ENCODE assay signal across 1 cellular context in the genomic region with DNA sequence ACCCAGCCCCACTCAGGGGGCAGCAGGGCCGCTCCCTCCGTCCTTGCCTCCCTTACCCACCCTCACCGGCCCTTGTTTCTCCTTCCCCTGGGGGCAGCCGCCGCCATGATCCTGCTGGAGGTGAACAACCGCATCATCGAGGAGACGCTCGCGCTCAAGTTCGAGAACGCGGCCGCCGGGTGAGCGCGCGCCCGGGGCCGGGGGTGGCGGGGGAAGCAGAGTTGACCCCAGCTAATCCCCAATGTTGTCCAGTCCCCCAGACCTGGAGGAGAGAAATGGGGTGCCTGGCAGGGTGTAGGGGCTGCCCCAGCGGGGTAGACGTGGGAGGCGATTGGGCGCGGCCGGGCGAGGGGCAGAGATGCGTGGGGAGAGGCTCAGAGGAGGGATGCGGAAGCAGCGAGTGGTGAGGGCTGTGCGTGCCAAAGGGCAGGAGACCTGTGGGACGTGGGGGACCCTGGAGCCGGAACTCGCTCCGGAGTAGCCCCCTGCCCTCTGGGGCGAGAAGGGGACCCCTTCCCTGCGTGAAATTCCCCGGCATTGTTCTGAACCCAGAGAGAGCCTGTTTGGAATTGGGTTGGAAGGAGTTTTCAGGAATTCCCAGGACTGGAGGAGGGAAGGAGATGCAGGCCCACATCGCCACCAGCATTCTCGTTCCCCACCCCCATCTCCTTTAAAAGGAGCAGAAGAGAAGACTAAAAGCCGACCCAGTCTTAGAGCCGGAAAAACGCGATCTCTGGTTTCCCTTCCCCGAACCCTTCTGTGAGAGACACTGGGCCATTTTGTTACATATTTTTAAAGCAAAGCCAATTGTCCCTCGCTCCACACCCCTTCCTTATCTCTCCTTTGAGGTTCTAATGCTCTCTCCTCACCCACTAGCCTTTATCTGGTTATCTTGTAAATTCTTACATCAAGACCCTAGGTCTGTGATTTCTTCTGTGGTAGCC.
A peak's percentile ranks its signal among the peaks of the same experiment; 100 is the strongest.
TF ChIP-seq lines count a peak whose summit lies in the region.

No MANE protein-coding gene starts in this region.

TF ChIP-seq in GM12878, 131 proteins besides CTCF, POLR2A, EP300 and RAD21 (continues in another document):
- TF ChIP-seq RB1 (IDR thresholded peaks at IDR 0.05; ENCODE audit: borderline replicate concordance) (peak; percentile 34; the same call in 1 of the 2 replicates), BHLHE40 (IDR thresholded peaks at IDR 0.05; ENCODE audit: borderline replicate concordance in 1 of 2, low read depth in 2 of 2, low read length in 1 of 2) (peak in 1 of 2 experiments; percentile 62; a peak in 2 of 4 replicates), NFIC (IDR thresholded peaks at IDR 0.05; ENCODE audit: low read depth, low read length) (no peak), RBBP5 (conservative IDR thresholded peaks at IDR 0.05) (no peak), POLR2AphosphoS5 (IDR thresholded peaks at IDR 0.05; ENCODE audit: low read length) (peak; percentile 76), ZSCAN29 (IDR thresholded peaks at IDR 0.05) (no peak), HDAC2 (IDR thresholded peaks at IDR 0.05) (no peak), NR2F1 (conservative IDR thresholded peaks at IDR 0.05) (peak; percentile 73), NR2C1 (IDR thresholded peaks at IDR 0.05) (no peak), TCF12 (IDR thresholded peaks at IDR 0.05; ENCODE audit: low read depth, low read length) (peak; percentile 31; the same call in 1 of the 2 replicates), ATF7 (IDR thresholded peaks at IDR 0.05; ENCODE audit: low read depth) (0 out of 2 replicates have a peak, but pooled peaks have one; percentile 11), PAX5 (IDR thresholded peaks at IDR 0.05; ENCODE audit: borderline replicate concordance, low read depth, low read length) (0 out of 2 replicates have a peak, but pooled peaks have one; percentile 8), DPF2 (IDR thresholded peaks at IDR 0.05) (peak; percentile 70), SMARCA5 (IDR thresholded peaks at IDR 0.05) (no peak), POU2F2 (IDR thresholded peaks at IDR 0.05; ENCODE audit: borderline replicate concordance, low read depth, low read length) (peak; percentile 7; the same call in 1 of the 3 replicates), SMC3 (IDR thresholded peaks at IDR 0.05; ENCODE audit: borderline replicate concordance, low read length) (no peak), BMI1 (IDR thresholded peaks at IDR 0.05; ENCODE audit: borderline replicate concordance) (no peak), WRNIP1 (IDR thresholded peaks at IDR 0.05; ENCODE audit: borderline replicate concordance, low read depth, low read length) (no peak), IKZF1 (conservative IDR thresholded peaks at IDR 0.05) (peak; percentile 85), NBN (IDR thresholded peaks at IDR 0.05) (peak; percentile 38; the same call in 1 of the 2 replicates), ESRRA (IDR thresholded peaks at IDR 0.05; ENCODE audit: low read length) (no peak), JUNB (IDR thresholded peaks at IDR 0.05) (no peak), KAT2A (conservative IDR thresholded peaks at IDR 0.05; ENCODE audit: control insufficient read depth, low read depth, low read length) (no peak)
- TF ChIP-seq, protein P1, sequence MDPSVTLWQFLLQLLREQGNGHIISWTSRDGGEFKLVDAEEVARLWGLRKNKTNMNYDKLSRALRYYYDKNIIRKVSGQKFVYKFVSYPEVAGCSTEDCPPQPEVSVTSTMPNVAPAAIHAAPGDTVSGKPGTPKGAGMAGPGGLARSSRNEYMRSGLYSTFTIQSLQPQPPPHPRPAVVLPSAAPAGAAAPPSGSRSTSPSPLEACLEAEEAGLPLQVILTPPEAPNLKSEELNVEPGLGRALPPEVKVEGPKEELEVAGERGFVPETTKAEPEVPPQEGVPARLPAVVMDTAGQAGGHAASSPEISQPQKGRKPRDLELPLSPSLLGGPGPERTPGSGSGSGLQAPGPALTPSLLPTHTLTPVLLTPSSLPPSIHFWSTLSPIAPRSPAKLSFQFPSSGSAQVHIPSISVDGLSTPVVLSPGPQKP (IDR thresholded peaks at IDR 0.05; ENCODE audit: low read depth, low read length): no peak
- TF ChIP-seq, protein P2, sequence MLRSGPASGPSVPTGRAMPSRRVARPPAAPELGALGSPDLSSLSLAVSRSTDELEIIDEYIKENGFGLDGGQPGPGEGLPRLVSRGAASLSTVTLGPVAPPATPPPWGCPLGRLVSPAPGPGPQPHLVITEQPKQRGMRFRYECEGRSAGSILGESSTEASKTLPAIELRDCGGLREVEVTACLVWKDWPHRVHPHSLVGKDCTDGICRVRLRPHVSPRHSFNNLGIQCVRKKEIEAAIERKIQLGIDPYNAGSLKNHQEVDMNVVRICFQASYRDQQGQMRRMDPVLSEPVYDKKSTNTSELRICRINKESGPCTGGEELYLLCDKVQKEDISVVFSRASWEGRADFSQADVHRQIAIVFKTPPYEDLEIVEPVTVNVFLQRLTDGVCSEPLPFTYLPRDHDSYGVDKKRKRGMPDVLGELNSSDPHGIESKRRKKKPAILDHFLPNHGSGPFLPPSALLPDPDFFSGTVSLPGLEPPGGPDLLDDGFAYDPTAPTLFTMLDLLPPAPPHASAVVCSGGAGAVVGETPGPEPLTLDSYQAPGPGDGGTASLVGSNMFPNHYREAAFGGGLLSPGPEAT (IDR thresholded peaks at IDR 0.05; ENCODE audit: low read depth): peak; percentile 46; the same call in 1 of the 2 replicates
- TF ChIP-seq, protein P3, sequence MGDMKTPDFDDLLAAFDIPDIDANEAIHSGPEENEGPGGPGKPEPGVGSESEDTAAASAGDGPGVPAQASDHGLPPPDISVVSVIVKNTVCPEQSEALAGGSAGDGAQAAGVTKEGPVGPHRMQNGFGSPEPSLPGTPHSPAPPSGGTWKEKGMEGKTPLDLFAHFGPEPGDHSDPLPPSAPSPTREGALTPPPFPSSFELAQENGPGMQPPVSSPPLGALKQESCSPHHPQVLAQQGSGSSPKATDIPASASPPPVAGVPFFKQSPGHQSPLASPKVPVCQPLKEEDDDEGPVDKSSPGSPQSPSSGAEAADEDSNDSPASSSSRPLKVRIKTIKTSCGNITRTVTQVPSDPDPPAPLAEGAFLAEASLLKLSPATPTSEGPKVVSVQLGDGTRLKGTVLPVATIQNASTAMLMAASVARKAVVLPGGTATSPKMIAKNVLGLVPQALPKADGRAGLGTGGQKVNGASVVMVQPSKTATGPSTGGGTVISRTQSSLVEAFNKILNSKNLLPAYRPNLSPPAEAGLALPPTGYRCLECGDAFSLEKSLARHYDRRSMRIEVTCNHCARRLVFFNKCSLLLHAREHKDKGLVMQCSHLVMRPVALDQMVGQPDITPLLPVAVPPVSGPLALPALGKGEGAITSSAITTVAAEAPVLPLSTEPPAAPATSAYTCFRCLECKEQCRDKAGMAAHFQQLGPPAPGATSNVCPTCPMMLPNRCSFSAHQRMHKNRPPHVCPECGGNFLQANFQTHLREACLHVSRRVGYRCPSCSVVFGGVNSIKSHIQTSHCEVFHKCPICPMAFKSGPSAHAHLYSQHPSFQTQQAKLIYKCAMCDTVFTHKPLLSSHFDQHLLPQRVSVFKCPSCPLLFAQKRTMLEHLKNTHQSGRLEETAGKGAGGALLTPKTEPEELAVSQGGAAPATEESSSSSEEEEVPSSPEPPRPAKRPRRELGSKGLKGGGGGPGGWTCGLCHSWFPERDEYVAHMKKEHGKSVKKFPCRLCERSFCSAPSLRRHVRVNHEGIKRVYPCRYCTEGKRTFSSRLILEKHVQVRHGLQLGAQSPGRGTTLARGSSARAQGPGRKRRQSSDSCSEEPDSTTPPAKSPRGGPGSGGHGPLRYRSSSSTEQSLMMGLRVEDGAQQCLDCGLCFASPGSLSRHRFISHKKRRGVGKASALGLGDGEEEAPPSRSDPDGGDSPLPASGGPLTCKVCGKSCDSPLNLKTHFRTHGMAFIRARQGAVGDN (IDR thresholded peaks at IDR 0.05): no peak
- TF ChIP-seq, protein P4, sequence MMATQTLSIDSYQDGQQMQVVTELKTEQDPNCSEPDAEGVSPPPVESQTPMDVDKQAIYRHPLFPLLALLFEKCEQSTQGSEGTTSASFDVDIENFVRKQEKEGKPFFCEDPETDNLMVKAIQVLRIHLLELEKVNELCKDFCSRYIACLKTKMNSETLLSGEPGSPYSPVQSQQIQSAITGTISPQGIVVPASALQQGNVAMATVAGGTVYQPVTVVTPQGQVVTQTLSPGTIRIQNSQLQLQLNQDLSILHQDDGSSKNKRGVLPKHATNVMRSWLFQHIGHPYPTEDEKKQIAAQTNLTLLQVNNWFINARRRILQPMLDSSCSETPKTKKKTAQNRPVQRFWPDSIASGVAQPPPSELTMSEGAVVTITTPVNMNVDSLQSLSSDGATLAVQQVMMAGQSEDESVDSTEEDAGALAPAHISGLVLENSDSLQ (IDR thresholded peaks at IDR 0.05): no peak
- TF ChIP-seq, protein P5, sequence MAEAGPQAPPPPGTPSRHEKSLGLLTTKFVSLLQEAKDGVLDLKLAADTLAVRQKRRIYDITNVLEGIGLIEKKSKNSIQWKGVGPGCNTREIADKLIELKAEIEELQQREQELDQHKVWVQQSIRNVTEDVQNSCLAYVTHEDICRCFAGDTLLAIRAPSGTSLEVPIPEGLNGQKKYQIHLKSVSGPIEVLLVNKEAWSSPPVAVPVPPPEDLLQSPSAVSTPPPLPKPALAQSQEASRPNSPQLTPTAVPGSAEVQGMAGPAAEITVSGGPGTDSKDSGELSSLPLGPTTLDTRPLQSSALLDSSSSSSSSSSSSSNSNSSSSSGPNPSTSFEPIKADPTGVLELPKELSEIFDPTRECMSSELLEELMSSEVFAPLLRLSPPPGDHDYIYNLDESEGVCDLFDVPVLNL (IDR thresholded peaks at IDR 0.05; ENCODE audit: low read depth, low read length): no peak
- TF ChIP-seq, protein P6, sequence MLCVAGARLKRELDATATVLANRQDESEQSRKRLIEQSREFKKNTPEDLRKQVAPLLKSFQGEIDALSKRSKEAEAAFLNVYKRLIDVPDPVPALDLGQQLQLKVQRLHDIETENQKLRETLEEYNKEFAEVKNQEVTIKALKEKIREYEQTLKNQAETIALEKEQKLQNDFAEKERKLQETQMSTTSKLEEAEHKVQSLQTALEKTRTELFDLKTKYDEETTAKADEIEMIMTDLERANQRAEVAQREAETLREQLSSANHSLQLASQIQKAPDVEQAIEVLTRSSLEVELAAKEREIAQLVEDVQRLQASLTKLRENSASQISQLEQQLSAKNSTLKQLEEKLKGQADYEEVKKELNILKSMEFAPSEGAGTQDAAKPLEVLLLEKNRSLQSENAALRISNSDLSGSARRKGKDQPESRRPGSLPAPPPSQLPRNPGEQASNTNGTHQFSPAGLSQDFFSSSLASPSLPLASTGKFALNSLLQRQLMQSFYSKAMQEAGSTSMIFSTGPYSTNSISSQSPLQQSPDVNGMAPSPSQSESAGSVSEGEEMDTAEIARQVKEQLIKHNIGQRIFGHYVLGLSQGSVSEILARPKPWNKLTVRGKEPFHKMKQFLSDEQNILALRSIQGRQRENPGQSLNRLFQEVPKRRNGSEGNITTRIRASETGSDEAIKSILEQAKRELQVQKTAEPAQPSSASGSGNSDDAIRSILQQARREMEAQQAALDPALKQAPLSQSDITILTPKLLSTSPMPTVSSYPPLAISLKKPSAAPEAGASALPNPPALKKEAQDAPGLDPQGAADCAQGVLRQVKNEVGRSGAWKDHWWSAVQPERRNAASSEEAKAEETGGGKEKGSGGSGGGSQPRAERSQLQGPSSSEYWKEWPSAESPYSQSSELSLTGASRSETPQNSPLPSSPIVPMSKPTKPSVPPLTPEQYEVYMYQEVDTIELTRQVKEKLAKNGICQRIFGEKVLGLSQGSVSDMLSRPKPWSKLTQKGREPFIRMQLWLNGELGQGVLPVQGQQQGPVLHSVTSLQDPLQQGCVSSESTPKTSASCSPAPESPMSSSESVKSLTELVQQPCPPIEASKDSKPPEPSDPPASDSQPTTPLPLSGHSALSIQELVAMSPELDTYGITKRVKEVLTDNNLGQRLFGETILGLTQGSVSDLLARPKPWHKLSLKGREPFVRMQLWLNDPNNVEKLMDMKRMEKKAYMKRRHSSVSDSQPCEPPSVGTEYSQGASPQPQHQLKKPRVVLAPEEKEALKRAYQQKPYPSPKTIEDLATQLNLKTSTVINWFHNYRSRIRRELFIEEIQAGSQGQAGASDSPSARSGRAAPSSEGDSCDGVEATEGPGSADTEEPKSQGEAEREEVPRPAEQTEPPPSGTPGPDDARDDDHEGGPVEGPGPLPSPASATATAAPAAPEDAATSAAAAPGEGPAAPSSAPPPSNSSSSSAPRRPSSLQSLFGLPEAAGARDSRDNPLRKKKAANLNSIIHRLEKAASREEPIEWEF (IDR thresholded peaks at IDR 0.05; ENCODE audit: insufficient replicate concordance, low read depth, low read length): no peak
- TF ChIP-seq, protein P7, sequence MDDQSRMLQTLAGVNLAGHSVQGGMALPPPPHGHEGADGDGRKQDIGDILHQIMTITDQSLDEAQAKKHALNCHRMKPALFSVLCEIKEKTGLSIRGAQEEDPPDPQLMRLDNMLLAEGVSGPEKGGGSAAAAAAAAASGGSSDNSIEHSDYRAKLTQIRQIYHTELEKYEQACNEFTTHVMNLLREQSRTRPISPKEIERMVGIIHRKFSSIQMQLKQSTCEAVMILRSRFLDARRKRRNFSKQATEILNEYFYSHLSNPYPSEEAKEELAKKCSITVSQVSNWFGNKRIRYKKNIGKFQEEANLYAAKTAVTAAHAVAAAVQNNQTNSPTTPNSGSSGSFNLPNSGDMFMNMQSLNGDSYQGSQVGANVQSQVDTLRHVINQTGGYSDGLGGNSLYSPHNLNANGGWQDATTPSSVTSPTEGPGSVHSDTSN (IDR thresholded peaks at IDR 0.05; ENCODE audit: insufficient replicate concordance, low read depth, low read length): no peak
- TF ChIP-seq, protein P8, sequence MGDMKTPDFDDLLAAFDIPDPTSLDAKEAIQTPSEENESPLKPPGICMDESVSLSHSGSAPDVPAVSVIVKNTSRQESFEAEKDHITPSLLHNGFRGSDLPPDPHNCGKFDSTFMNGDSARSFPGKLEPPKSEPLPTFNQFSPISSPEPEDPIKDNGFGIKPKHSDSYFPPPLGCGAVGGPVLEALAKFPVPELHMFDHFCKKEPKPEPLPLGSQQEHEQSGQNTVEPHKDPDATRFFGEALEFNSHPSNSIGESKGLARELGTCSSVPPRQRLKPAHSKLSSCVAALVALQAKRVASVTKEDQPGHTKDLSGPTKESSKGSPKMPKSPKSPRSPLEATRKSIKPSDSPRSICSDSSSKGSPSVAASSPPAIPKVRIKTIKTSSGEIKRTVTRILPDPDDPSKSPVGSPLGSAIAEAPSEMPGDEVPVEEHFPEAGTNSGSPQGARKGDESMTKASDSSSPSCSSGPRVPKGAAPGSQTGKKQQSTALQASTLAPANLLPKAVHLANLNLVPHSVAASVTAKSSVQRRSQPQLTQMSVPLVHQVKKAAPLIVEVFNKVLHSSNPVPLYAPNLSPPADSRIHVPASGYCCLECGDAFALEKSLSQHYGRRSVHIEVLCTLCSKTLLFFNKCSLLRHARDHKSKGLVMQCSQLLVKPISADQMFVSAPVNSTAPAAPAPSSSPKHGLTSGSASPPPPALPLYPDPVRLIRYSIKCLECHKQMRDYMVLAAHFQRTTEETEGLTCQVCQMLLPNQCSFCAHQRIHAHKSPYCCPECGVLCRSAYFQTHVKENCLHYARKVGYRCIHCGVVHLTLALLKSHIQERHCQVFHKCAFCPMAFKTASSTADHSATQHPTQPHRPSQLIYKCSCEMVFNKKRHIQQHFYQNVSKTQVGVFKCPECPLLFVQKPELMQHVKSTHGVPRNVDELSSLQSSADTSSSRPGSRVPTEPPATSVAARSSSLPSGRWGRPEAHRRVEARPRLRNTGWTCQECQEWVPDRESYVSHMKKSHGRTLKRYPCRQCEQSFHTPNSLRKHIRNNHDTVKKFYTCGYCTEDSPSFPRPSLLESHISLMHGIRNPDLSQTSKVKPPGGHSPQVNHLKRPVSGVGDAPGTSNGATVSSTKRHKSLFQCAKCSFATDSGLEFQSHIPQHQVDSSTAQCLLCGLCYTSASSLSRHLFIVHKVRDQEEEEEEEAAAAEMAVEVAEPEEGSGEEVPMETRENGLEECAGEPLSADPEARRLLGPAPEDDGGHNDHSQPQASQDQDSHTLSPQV (IDR thresholded peaks at IDR 0.05): no peak
